Comparison of ENCODE assay signal across 19 cellular contexts in the genomic region with DNA sequence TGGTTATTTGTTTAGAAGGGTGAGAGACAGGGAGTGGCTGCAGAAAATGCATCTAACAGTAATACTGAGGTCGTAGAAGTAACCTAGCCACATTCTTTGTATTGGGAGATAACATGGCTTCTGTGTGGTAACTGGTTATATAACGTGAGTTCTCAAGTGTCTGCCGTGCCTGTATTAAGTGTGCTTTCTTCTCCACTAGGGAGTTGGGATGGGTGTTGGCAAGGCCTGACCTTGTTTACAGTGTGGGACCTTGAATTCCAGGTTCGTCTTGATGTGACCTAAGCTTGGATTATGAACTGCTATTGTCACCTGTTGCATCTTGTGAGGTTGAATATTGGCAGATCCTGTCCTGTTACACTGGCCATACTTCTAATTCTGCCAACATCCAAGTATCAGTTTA.
DNase-seq lines count a peak whose midpoint lies in the region; ATAC-seq and TF ChIP-seq lines count a peak whose summit lies in the region.
"Had no signal": no experiment of that assay in that cellular context is flagged by ENCODE, and none has a peak within 500 bp of the region (broad histone marks: within the 10 kb centered on the region; RNA-seq: fewer than 3 reads in every experiment).

No MANE protein-coding gene starts in this region.

- no peak overlapping the region for H3K27ac ChIP-seq in IMR-90 (ENCODE audit: insufficient read depth, low read length)
- no peak overlapping the region for H3K27ac ChIP-seq in left lung
- peak overlapping the region; percentile 65 for H3K27ac ChIP-seq in suprapubic skin
- H3K27ac ChIP-seq: GM23248 had no signal

- H4K91ac ChIP-seq in IMR-90 (ENCODE audit: insufficient read depth, low read depth, low read length), result no peak overlapping the region

- H3K56ac ChIP-seq in IMR-90 (ENCODE audit: extremely low read depth, insufficient read depth, low read length), result no peak overlapping the region

- H2AK9ac ChIP-seq in IMR-90 (replicated peaks; ENCODE audit: low read depth, low read length, poor library complexity), result no peak overlapping the region

- intact Hi-C loops in IMR-90 (cut with micrococcal nuclease) (no loop called here), left lung (cut with DNase I) (no loop called here)

- H2BK15ac ChIP-seq in IMR-90 (ENCODE audit: low read depth, low read length), result no peak overlapping the region

- 0 out of 2 replicates have a peak, but pooled peaks cover 4% of the 10 kb centered on the region for H4K20me1 ChIP-seq in IMR-90 (ENCODE audit: insufficient read depth, low read length)

- no peak overlapping the region for H3K23ac ChIP-seq in IMR-90 (ENCODE audit: low read depth, low read length)

- peaks cover 10% of the 10 kb centered on the region for H3K9me1 ChIP-seq in IMR-90 (ENCODE audit: insufficient read depth, low read length)

- peak overlapping the region; percentile 11; the same call in 1 of the 2 replicates for H4K5ac ChIP-seq in IMR-90 (ENCODE audit: low read depth, low read length)

- no peak for TF ChIP-seq EP300 in suprapubic skin (IDR thresholded peaks at IDR 0.05)

- TF ChIP-seq POLR2A in IMR-90 (IDR thresholded peaks at IDR 0.05; ENCODE audit: low read depth, low read length), result no peak
- TF ChIP-seq POLR2A in suprapubic skin (IDR thresholded peaks at IDR 0.05), result no peak

- 67% methylated on average over 1 of the region's 4 CpGs; no CpG with 5 or more reads in 1 of the 2 experiments for WGBS in IMR-90 (ENCODE audit: extremely low coverage in 2 of 2, insufficient read length in 1 of 2), 2 experiments
- 83% methylated on average over 4 of the region's 4 CpGs for WGBS in suprapubic skin

- no peak overlapping the region for H4K8ac ChIP-seq in IMR-90 (ENCODE audit: low read depth in 2 of 2, low read length in 2 of 2)

- H3K4me3 ChIP-seq in IMR-90 (ENCODE audit: insufficient read depth, low read depth, low read length) (no peak overlapping the region), left lung (no peak overlapping the region), suprapubic skin (no peak overlapping the region)
- H3K4me3 ChIP-seq: GM12878, GM23248, HAP-1 had no signal

- TF ChIP-seq RAD21 in IMR-90 (IDR thresholded peaks at IDR 0.05; ENCODE audit: low read length), result no peak

- in situ Hi-C loops in IMR-90 (cut with MboI; ENCODE audit: low sequenced_read_pairs), result no loop called here

- H3K79me1 ChIP-seq in IMR-90 (ENCODE audit: low read depth in 1 of 2, low read length in 2 of 2), result no peaks in the 10 kb centered on the region

- H3K4me2 ChIP-seq in IMR-90 (ENCODE audit: low read depth, low read length), result no peak overlapping the region

- peak overlapping the region; percentile 39; the same call in 1 of the 2 replicates for H2AK5ac ChIP-seq in IMR-90 (ENCODE audit: low read depth, low read length)

- DNase-seq in NCI-H510A treated with DMSO at 0.1 percent for 48 hours (lab: John Stamatoyannopoulos, UW) (peak; percentile 10), NCI-H510A (lab: John Stamatoyannopoulos, UW) (no peak), IMR-90 (no peak), left lung (no peak), suprapubic skin (ENCODE audit: low spot score in 2 of 2) (no peak), NCI-H2171 (lab: John Stamatoyannopoulos, UW) (no peak), foreskin melanocyte (no peak), cerebellar cortex (ENCODE audit: low spot score) (no peak)
- DNase-seq: Caco-2; CD4-positive, alpha-beta T cell; EL; GM23248; NCI-H1105; NCI-H2107; NCI-H345; NCI-H526 treated with DMSO at 0.1 percent for 48 hours had no signal

- H3K36me3 ChIP-seq in IMR-90 (ENCODE audit: control insufficient read depth, insufficient read depth, low read length) (no peaks in the 10 kb centered on the region), left lung (no peaks in the 10 kb centered on the region), suprapubic skin (no peaks in the 10 kb centered on the region)
- H3K36me3 ChIP-seq: HAP-1 had no signal

- no TSS peak for BruUV-seq in IMR-90 (replicated peaks; lab: Mats Ljungman, UMichigan)

- dilution Hi-C loops in IMR-90 (cut with HindIII; ENCODE audit: low sequenced_read_pairs, unreplicated experiment), result no loop called here

- no peak overlapping the region for H2BK120ac ChIP-seq in IMR-90 (ENCODE audit: low read depth, low read length)

- TF ChIP-seq CTCF in IMR-90 (conservative IDR thresholded peaks at IDR 0.05; ENCODE audit: low read depth, low read length) (no peak), left lung (IDR thresholded peaks at IDR 0.05) (no peak), suprapubic skin (IDR thresholded peaks at IDR 0.05) (no peak)

- no peak overlapping the region for H3K4ac ChIP-seq in IMR-90 (ENCODE audit: low read depth, low read length)

- POLR2A ChIA-PET in IMR-90 (lab: Charles Lee; ENCODE audit: unreplicated experiment), result no interaction called here

- H3K14ac ChIP-seq in IMR-90 (replicated peaks; ENCODE audit: low read depth, low read length), result no peak overlapping the region

- H3K9ac ChIP-seq in IMR-90 (ENCODE audit: low read depth, low read length), result no peak overlapping the region
- H3K9ac ChIP-seq: GM23248 had no signal

- peaks cover 5% of the 10 kb centered on the region for H3K4me1 ChIP-seq in IMR-90 (ENCODE audit: control insufficient read depth, insufficient read depth, low read length)
- H3K4me1 ChIP-seq in left lung, result peaks cover 8 to 31% of the 10 kb centered on the region in 2 donors
- H3K4me1 ChIP-seq in suprapubic skin, result peaks cover 12% of the 10 kb centered on the region
- H3K4me1 ChIP-seq: HAP-1 had no signal

- H2BK20ac ChIP-seq in IMR-90 (ENCODE audit: low read depth, low read length), result no peak overlapping the region

- no peak for ATAC-seq in IMR-90 (ENCODE audit: low read depth)
- peak; percentile 56 for ATAC-seq in left lung
- ATAC-seq: GM12878, Panc1 had no signal

- H3K9me3 ChIP-seq in IMR-90 (ENCODE audit: control insufficient read depth, insufficient read depth, low read length) (no peaks in the 10 kb centered on the region), left lung (no peaks in the 10 kb centered on the region), suprapubic skin (no peaks in the 10 kb centered on the region)
- H3K9me3 ChIP-seq: Caco-2, HAP-1 had no signal

- no peak overlapping the region for H3K18ac ChIP-seq in IMR-90 (ENCODE audit: low read depth, low read length)

- no peak overlapping the region for H2BK5ac ChIP-seq in IMR-90 (ENCODE audit: low read depth, low read length, poor library complexity, severe bottlenecking)

- CTCF ChIA-PET in IMR-90 (lab: Yijun Ruan, JAX), result no interaction called here

- no peak overlapping the region for H2AFZ ChIP-seq in IMR-90 (replicated peaks; ENCODE audit: low read length, poor library complexity)
- H2AFZ ChIP-seq: GM23248 had no signal

- no peaks in the 10 kb centered on the region for H3K27me3 ChIP-seq in IMR-90 (ENCODE audit: control insufficient read depth, insufficient read depth, low read length)
- H3K27me3 ChIP-seq in left lung, result no peaks in the 10 kb centered on the region
- no peaks in the 10 kb centered on the region for H3K27me3 ChIP-seq in suprapubic skin

TF ChIP-seq in IMR-90, 13 proteins besides CTCF, POLR2A, EP300 and RAD21:
- TF ChIP-seq SMC3 (IDR thresholded peaks at IDR 0.05; ENCODE audit: low read depth, low read length) (no peak), RCOR1 (IDR thresholded peaks at IDR 0.05; ENCODE audit: insufficient replicate concordance, low read length) (no peak), MXI1 (IDR thresholded peaks at IDR 0.05; ENCODE audit: borderline replicate concordance, low read depth, low read length) (no peak), FOS (IDR thresholded peaks at IDR 0.05; ENCODE audit: low read depth, low read length) (no peak), NFE2L2 (IDR thresholded peaks at IDR 0.05; ENCODE audit: low read depth, low read length) (no peak), MAFK (IDR thresholded peaks at IDR 0.05; ENCODE audit: low read depth, low read length) (no peak), CHD1 (IDR thresholded peaks at IDR 0.05; ENCODE audit: low read depth, low read length) (no peak), MAZ (IDR thresholded peaks at IDR 0.05; ENCODE audit: borderline replicate concordance, low read depth, low read length) (no peak), CEBPB (IDR thresholded peaks at IDR 0.05; ENCODE audit: low read depth, low read length) (no peak), BHLHE40 (IDR thresholded peaks at IDR 0.05; ENCODE audit: low read depth, low read length) (no peak), RFX5 (IDR thresholded peaks at IDR 0.05; ENCODE audit: low read depth, low read length) (no peak)
- TF ChIP-seq, protein P1, sequence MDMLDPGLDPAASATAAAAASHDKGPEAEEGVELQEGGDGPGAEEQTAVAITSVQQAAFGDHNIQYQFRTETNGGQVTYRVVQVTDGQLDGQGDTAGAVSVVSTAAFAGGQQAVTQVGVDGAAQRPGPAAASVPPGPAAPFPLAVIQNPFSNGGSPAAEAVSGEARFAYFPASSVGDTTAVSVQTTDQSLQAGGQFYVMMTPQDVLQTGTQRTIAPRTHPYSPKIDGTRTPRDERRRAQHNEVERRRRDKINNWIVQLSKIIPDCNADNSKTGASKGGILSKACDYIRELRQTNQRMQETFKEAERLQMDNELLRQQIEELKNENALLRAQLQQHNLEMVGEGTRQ (IDR thresholded peaks at IDR 0.05; ENCODE audit: low read depth, low read length), result no peak
- TF ChIP-seq, protein P2, sequence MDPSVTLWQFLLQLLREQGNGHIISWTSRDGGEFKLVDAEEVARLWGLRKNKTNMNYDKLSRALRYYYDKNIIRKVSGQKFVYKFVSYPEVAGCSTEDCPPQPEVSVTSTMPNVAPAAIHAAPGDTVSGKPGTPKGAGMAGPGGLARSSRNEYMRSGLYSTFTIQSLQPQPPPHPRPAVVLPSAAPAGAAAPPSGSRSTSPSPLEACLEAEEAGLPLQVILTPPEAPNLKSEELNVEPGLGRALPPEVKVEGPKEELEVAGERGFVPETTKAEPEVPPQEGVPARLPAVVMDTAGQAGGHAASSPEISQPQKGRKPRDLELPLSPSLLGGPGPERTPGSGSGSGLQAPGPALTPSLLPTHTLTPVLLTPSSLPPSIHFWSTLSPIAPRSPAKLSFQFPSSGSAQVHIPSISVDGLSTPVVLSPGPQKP (IDR thresholded peaks at IDR 0.05; ENCODE audit: borderline replicate concordance, low read depth, low read length), result no peak
